In the genomic region with DNA sequence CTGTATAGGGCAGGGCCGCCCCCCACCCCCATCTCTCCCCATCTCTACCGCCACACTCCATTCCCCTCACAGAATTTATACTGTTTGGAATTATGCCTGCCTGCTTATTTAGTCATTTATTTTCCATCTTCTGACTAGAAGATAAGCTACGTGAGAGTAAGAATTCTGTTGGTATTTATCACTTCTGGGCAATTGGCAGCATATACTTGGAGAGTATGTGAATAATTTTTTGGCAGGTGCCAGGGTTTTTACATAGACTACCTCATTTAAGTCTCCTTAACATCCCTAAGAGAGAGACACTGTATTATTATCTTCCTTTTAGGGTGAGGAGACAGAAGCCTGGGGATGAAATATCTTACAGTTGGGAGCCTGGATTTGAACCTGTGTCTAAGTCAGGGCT, we compare ENCODE assay signal across 19 cellular contexts. TPM values are rescaled to one million over a fixed set of nuclear protein-coding genes. Genes with fewer than 3 reads are reported as not detected.
DNase-seq lines count a peak whose midpoint lies in the region; ATAC-seq, FAIRE-seq and TF ChIP-seq lines count a peak whose summit lies in the region.
"Had no signal": no experiment of that assay in that cellular context is flagged by ENCODE, and none has a peak within 500 bp of the region (broad histone marks: within the 10 kb centered on the region; RNA-seq: fewer than 3 reads in every experiment).

No MANE protein-coding gene starts in this region.

- TF ChIP-seq POLR2A in testis (IDR thresholded peaks at IDR 0.05) = no peak

- peaks cover 27% of the 10 kb centered on the region for H3K4me1 ChIP-seq in astrocyte (ENCODE audit: insufficient read depth, low read length)
- peaks cover 10 to 15% of the 10 kb centered on the region in 2 donors for H3K4me1 ChIP-seq in lung (ENCODE audit: control insufficient read depth in 2 of 2, insufficient read depth in 2 of 2, low read length in 2 of 2)
- H3K4me1 ChIP-seq in testis = peaks cover 41% of the 10 kb centered on the region
- H3K4me1 ChIP-seq in left lung = peaks cover 25 to 53% of the 10 kb centered on the region in 2 donors

- no peak overlapping the region for H3K4me2 ChIP-seq in astrocyte (ENCODE audit: low read length)
- H3K4me2 ChIP-seq: PC-9 had no signal

- intact Hi-C loops in testis (cut with DNase I; ENCODE audit: low total_unique reads) (loop anchor here (5.0 kb wide), 1 partner anchor 684 kb away; the partner anchor contains the start of gene FOSL2), left lung (cut with DNase I) (loop anchor here in 1 of 2 donors (10.0 kb wide), 1 partner anchor 686 kb away; the partner anchor contains the start of gene FOSL2)

- H3K9me3 Mint-ChIP-seq in astrocyte (ENCODE audit: unreplicated experiment) = no peaks in the 10 kb centered on the region
- H3K9me3 Mint-ChIP-seq: CD4-positive, alpha-beta T cell had no signal

- H3K36me3 Mint-ChIP-seq in astrocyte (ENCODE audit: low read depth, unreplicated experiment) = no peaks in the 10 kb centered on the region

- H3K9me3 ChIP-seq in astrocyte (ENCODE audit: insufficient read depth, low read depth, low read length) (no peaks in the 10 kb centered on the region), lung (ENCODE audit: control insufficient read depth in 2 of 2, insufficient read depth in 1 of 2, low read length in 1 of 2) (no peaks in the 10 kb centered on the region), testis (no peaks in the 10 kb centered on the region), left lung (no peaks in the 10 kb centered on the region)

- peak; percentile 39 for DNase-seq in EH (ENCODE audit: low read depth)
- peak; percentile 61 for DNase-seq in astrocyte (ENCODE audit: low read depth)
- no peak for DNase-seq in lung (ENCODE audit: low spot score)
- DNase-seq in testis = no peak
- no peak for DNase-seq in HCEC 1CT
- DNase-seq in 8988T = no peak
- no peak for DNase-seq in left lung
- DNase-seq: CD4-positive, alpha-beta T cell; DMS79 treated with DMSO at 0.1 percent for 48 hours; GDM1; MM.1S; NCI-H1105; NCI-H1694 treated with DMSO at 0.1 percent for 48 hours; NCI-H446 treated with DMSO at 0.1 percent for 48 hours; NCI-H748 treated with DMSO at 0.1 percent for 48 hours; PC-9 had no signal

- no peak overlapping the region for H3K4me3 Mint-ChIP-seq in astrocyte (ENCODE audit: unreplicated experiment)
- H3K4me3 Mint-ChIP-seq: B cell; CD4-positive, alpha-beta T cell had no signal

- FAIRE-seq in astrocyte (lab: Jason Lieb, UNC) = no peak
- FAIRE-seq: HepG2 had no signal

- H2AFZ ChIP-seq in astrocyte (ENCODE audit: low read depth, low read length) = no peak overlapping the region
- H2AFZ ChIP-seq: PC-9 had no signal

- H3K27ac Mint-ChIP-seq in astrocyte (ENCODE audit: unreplicated experiment) = no peak overlapping the region
- H3K27ac Mint-ChIP-seq: B cell; CD4-positive, alpha-beta T cell had no signal

- WGBS in lung, 2 donors = 87 to 94% methylated on average over 3 of the region's 3 CpGs
- 58 to 59% methylated on average over 3 of the region's 3 CpGs for WGBS in testis, 2 donors

- no peak overlapping the region for H3K27ac ChIP-seq in astrocyte (ENCODE audit: low read depth, low read length)
- H3K27ac ChIP-seq in lung (ENCODE audit: low read depth in 1 of 2, low read length in 1 of 2) = peak overlapping the region; percentile 17 to 20
- peak overlapping the region; percentile 93 to 97 for H3K27ac ChIP-seq in testis
- no peak overlapping the region for H3K27ac ChIP-seq in left lung

- TF ChIP-seq CTCF in astrocyte (IDR thresholded peaks at IDR 0.05; ENCODE audit: insufficient read depth, low read depth, low read length) (no peak), lung (IDR thresholded peaks at IDR 0.05; ENCODE audit: control extremely low read depth, extremely low read depth) (no peak), testis (IDR thresholded peaks at IDR 0.05) (no peak), left lung (IDR thresholded peaks at IDR 0.05) (no peak)

- H3K9ac ChIP-seq in astrocyte (ENCODE audit: low read length) = no peak overlapping the region

- no peaks in the 10 kb centered on the region for H4K20me1 ChIP-seq in astrocyte (ENCODE audit: insufficient read depth, low read length)

- no peak for ATAC-seq in lung (ENCODE audit: insufficient read depth, low FRiP score)
- ATAC-seq in HG02885 (IDR thresholded peaks at IDR 0.05; ENCODE audit: poor library complexity, unreplicated experiment) = no peak
- no peak for ATAC-seq in left lung

- H3K27me3 Mint-ChIP-seq in astrocyte (ENCODE audit: low read depth, unreplicated experiment) = no peaks in the 10 kb centered on the region
- H3K27me3 Mint-ChIP-seq: CD4-positive, alpha-beta T cell had no signal

- no peaks in the 10 kb centered on the region for H3K79me2 ChIP-seq in astrocyte (ENCODE audit: insufficient read depth, low read length)

- H3K4me3 ChIP-seq in astrocyte (ENCODE audit: insufficient read depth, low read depth, low read length) (no peak overlapping the region), lung (no peak overlapping the region), testis (no peak overlapping the region), left lung (no peak overlapping the region)
- H3K4me3 ChIP-seq: PC-9 had no signal

- peaks cover 17% of the 10 kb centered on the region for H3K4me1 Mint-ChIP-seq in astrocyte (ENCODE audit: low read depth, unreplicated experiment)

- H3K36me3 ChIP-seq in astrocyte (ENCODE audit: insufficient read depth, low read length) = no peaks in the 10 kb centered on the region
- H3K36me3 ChIP-seq in lung (ENCODE audit: control insufficient read depth in 2 of 2, insufficient read depth in 2 of 2, low read length in 2 of 2) = no peaks in the 10 kb centered on the region
- no peaks in the 10 kb centered on the region for H3K36me3 ChIP-seq in testis (ENCODE audit: low read depth, missing control alignments)
- no peaks in the 10 kb centered on the region for H3K36me3 ChIP-seq in left lung

- H3K27me3 ChIP-seq in astrocyte (ENCODE audit: insufficient read depth, low read length) (no peaks in the 10 kb centered on the region), lung (ENCODE audit: control insufficient read depth, insufficient read depth) (no peaks in the 10 kb centered on the region), testis (no peaks in the 10 kb centered on the region), left lung (no peaks in the 10 kb centered on the region)

RNA-seq across cellular contexts. Expression of gene SLC4A1AP, which starts 45.0 kb away (rescaled TPM):
- total RNA-seq in astrocyte = 20.9 and 21.3 TPM in 2 replicates
- total RNA-seq in lung = 10 to 100 TPM; 18.5 to 28.6 TPM
- 10 to 100 TPM; 14.0 to 17.2 TPM for polyA plus RNA-seq in lung
- total RNA-seq in testis = 10 to 100 TPM; 55.3 to 56.5 TPM
- polyA plus RNA-seq in testis (ENCODE audit: insufficient read depth, low read depth, low replicate concordance) = 60.5 TPM
- total RNA-seq in left lung = 10 to 100 TPM; 18.5 to 20.3 TPM

RNA-seq across cellular contexts. Expression of gene SUPT7L, which starts 45.3 kb away (rescaled TPM):
- 25.9 and 27.8 TPM in 2 replicates for total RNA-seq in astrocyte
- total RNA-seq in lung = 10 to 100 TPM; 29.7 to 40.0 TPM
- 10 to 100 TPM; 22.0 to 23.8 TPM for polyA plus RNA-seq in lung
- 10 to 100 TPM; 39.3 to 39.9 TPM for total RNA-seq in testis
- polyA plus RNA-seq in testis (ENCODE audit: insufficient read depth, low read depth, low replicate concordance) = 40.4 TPM
- total RNA-seq in left lung = 10 to 100 TPM; 30.8 to 32.2 TPM

Comparison
In these comparisons a context has a peak if more than half of its experiments do, and no peak if none do; other contexts are left out.
1. DNase-seq: peak in EH (single experiment) and astrocyte (single experiment); none in lung (single experiment), testis (single experiment), HCEC 1CT (single experiment), 8988T (single experiment) and left lung (0 of 2).
2. H3K27ac ChIP-seq: peak in lung (2 of 2) and testis (2 of 2); none in astrocyte (single experiment) and left lung (0 of 2).